In the genomic region with DNA sequence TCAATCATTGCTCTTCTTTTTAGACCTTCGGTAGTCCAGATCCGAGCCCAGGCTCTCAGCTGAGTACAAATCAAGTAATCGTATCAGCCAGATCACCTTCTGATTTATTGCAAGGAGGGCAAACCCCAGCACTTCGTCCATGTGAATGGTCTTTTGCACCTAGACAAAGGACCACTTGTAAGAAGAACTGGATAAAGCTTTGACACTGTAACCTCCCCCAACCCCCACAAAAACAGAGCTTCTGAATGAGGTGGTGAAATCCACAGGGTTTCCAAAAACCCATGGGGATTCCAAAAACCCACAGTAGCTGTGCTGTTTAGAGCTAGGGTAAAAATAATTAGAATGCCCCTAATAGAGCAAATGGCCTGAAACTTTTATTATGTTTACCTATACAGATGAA, we compare ENCODE assay signal across 26 cellular contexts.
"Had no signal": no experiment of that assay in that cellular context is flagged by ENCODE, and none has a peak within 500 bp of the region (broad histone marks: within the 10 kb centered on the region; RNA-seq: fewer than 3 reads in every experiment).

No MANE protein-coding gene starts in this region.

- H3K27me3 Mint-ChIP-seq: naive B cell; progenitor cell of endocrine pancreas; stimulated activated memory B cell treated with anti-CD40 and anti-IgM and Interleukin-4, amounts not matched to agents 10 μg/mL and 1 μg/mL and 100 μg/mL, for 72 hours; stimulated activated naive CD8-positive, alpha-beta T cell treated with anti-CD3 and anti-CD28 coated beads, Interleukin-15, amount 100 ng/mL, for 72 hours had no signal

- H3K4me3 ChIP-seq: lower lobe of right lung, ovary, right atrium auricular region, right lobe of liver, smooth muscle cell, tibial nerve, uterus had no signal

- H3K36me3 ChIP-seq: ovary, right atrium auricular region, right lobe of liver, tibial nerve, uterus had no signal

- H3K4me3 Mint-ChIP-seq: immature natural killer cell; mesothelial cell of epicardium; naive B cell; natural killer cell; stimulated activated memory B cell treated with anti-CD40 and anti-IgM and Interleukin-4, amounts not matched to agents 10 μg/mL and 1 μg/mL and 100 μg/mL, for 72 hours; stimulated activated naive CD8-positive, alpha-beta T cell treated with anti-CD3 and anti-CD28 coated beads, Interleukin-15, amount 100 ng/mL, for 72 hours; type B pancreatic cell had no signal

- ATAC-seq: left lobe of liver; lower lobe of right lung; natural killer cell; right lobe of liver; stimulated activated memory B cell treated with anti-CD40 and anti-IgM and Interleukin-4, amounts not matched to agents 10 μg/mL and 1 μg/mL and 100 μg/mL, for 72 hours; stimulated activated naive CD8-positive, alpha-beta T cell treated with anti-CD3 and anti-CD28 coated beads, Interleukin-15, amount 100 ng/mL, for 72 hours had no signal

- H3K27ac Mint-ChIP-seq: immature natural killer cell; mesothelial cell of epicardium; naive B cell; natural killer cell; progenitor cell of endocrine pancreas; stimulated activated memory B cell treated with anti-CD40 and anti-IgM and Interleukin-4, amounts not matched to agents 10 μg/mL and 1 μg/mL and 100 μg/mL, for 72 hours; stimulated activated naive CD8-positive, alpha-beta T cell treated with anti-CD3 and anti-CD28 coated beads, Interleukin-15, amount 100 ng/mL, for 72 hours; type B pancreatic cell had no signal

- H3K27me3 ChIP-seq: ovary, right atrium auricular region, right lobe of liver, tibial nerve, uterus had no signal

- H3K9me3 ChIP-seq: lower lobe of right lung, ovary, right atrium auricular region, right lobe of liver, tibial nerve, uterus had no signal

- H3K4me1 ChIP-seq: lower lobe of right lung, right atrium auricular region, right lobe of liver, tibial nerve, uterus had no signal

- H3K27ac ChIP-seq: lower lobe of right lung, ovary, right atrium auricular region, right lobe of liver, tibial nerve, uterus had no signal

- DNase-seq: hypothalamus; immature natural killer cell; kidney; lower lobe of right lung; mammary epithelial cell; mesendoderm; naive B cell; natural killer cell; ovary; right lobe of liver; stimulated activated CD4-positive, alpha-beta T cell treated with anti-CD3 and anti-CD28 coated beads, Interleukin-1b, Interleukin-23, amount 100 ng/mL, for 48 hours; stimulated activated CD4-positive, alpha-beta T cell treated with anti-CD3 and anti-CD28 coated beads, Interleukin-2, amount 100 ng/mL, for 48 hours; stimulated activated CD4-positive, alpha-beta T cell treated with anti-CD3 and anti-CD28 coated beads, Interleukin-4, amount 100 ng/mL, for 4 hours; stimulated activated CD8-positive, alpha-beta memory T cell treated with anti-CD3 and anti-CD28 coated beads, Interleukin-4, amount 100 ng/mL, for 48 hours; stimulated activated naive CD4-positive, alpha-beta T cell treated with Interleukin-2 at 50 U/mL for 16 hours; stimulated activated naive CD8-positive, alpha-beta T cell treated with anti-CD3 and anti-CD28 coated beads, Interleukin-15, amount 100 ng/mL, for 72 hours; substantia nigra; uterus had no signal

- H3K9me3 Mint-ChIP-seq: immature natural killer cell; mesothelial cell of epicardium; naive B cell; natural killer cell; stimulated activated memory B cell treated with anti-CD40 and anti-IgM and Interleukin-4, amounts not matched to agents 10 μg/mL and 1 μg/mL and 100 μg/mL, for 72 hours; stimulated activated naive CD8-positive, alpha-beta T cell treated with anti-CD3 and anti-CD28 coated beads, Interleukin-15, amount 100 ng/mL, for 72 hours; type B pancreatic cell had no signal

- H3K4me1 Mint-ChIP-seq: naive B cell; stimulated activated memory B cell treated with anti-CD40 and anti-IgM and Interleukin-4, amounts not matched to agents 10 μg/mL and 1 μg/mL and 100 μg/mL, for 72 hours had no signal

- H3K36me3 Mint-ChIP-seq: mesothelial cell of epicardium, naive B cell, natural killer cell, type B pancreatic cell had no signal
